Comparison of ENCODE assay signal across 1 cellular context in the genomic region with DNA sequence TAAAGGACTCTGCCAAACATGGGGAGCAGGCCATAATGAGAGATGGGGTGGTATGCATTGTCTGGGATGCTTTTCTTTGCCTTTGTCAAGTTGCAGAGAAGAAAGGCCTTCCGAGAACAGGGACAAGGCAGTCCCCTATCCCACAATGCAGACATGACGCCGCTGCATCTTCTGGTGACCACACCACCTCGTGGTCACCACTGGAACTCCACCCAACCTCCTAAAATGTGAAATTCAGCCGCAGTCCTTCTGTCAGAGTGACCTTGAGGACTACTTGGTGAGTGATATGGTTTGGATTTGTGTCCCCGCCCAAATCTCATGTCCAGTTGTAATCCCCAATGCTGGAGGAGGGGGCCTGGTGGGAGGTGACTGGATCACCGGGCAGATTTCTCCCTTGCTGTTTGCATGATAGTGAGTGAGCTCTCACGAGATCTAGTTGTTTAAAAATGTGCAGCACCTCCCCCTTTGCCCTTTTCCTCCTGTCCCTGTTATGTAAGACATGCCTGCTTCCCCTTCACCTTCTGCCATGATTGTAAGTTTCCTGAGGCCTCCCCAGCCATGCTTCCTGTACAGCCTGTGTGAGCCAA.
TF ChIP-seq lines count a peak whose summit lies in the region.

No MANE protein-coding gene starts in this region.

TF ChIP-seq in HCT116, 20 proteins besides CTCF, POLR2A, EP300 and RAD21 (continued from another document):
- TF ChIP-seq, protein P1, sequence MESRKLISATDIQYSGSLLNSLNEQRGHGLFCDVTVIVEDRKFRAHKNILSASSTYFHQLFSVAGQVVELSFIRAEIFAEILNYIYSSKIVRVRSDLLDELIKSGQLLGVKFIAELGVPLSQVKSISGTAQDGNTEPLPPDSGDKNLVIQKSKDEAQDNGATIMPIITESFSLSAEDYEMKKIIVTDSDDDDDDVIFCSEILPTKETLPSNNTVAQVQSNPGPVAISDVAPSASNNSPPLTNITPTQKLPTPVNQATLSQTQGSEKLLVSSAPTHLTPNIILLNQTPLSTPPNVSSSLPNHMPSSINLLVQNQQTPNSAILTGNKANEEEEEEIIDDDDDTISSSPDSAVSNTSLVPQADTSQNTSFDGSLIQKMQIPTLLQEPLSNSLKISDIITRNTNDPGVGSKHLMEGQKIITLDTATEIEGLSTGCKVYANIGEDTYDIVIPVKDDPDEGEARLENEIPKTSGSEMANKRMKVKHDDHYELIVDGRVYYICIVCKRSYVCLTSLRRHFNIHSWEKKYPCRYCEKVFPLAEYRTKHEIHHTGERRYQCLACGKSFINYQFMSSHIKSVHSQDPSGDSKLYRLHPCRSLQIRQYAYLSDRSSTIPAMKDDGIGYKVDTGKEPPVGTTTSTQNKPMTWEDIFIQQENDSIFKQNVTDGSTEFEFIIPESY (IDR thresholded peaks at IDR 0.05; ENCODE audit: extremely low read depth, insufficient replicate concordance, low read length), result no peak
